19 cellular contexts compared by ENCODE assay signal in genomic region chr10:127405221-127405620, GRCh38.
DNase-seq lines count a peak whose midpoint lies in the region; TF ChIP-seq lines count a peak whose summit lies in the region.
"Had no signal": no experiment of that assay in that cellular context is flagged by ENCODE, and none has a peak within 500 bp of the region (broad histone marks: within the 10 kb centered on the region; RNA-seq: fewer than 3 reads in every experiment).

No MANE protein-coding gene starts in this region.

- H3K79me2 ChIP-seq in hepatocyte: no peaks in the 10 kb centered on the region

- H3K4me3 ChIP-seq in fibroblast of pulmonary artery (replicated peaks; ENCODE audit: low read depth, low read length) (no peak overlapping the region), MG63 (no peak overlapping the region), hepatocyte (no peak overlapping the region)
- H3K4me3 ChIP-seq: cardiac muscle cell, testis had no signal

- no peak overlapping the region for H3K27ac ChIP-seq in hepatocyte
- H3K27ac ChIP-seq: cardiac muscle cell, neutrophil, testis had no signal

- H3K4me1 ChIP-seq in hepatocyte (ENCODE audit: insufficient read depth): peaks cover 6% of the 10 kb centered on the region

- no peaks in the 10 kb centered on the region for H3K9me3 ChIP-seq in MG63
- H3K9me3 ChIP-seq in hepatocyte (ENCODE audit: low read depth): no peaks in the 10 kb centered on the region
- H3K9me3 ChIP-seq: neutrophil, testis had no signal

- peak; percentile 67 for DNase-seq in EL
- DNase-seq in amniotic epithelial cell (ENCODE audit: low read depth): peak; percentile 58
- peak; percentile 63 for DNase-seq in fibroblast of pulmonary artery (ENCODE audit: low read depth)
- DNase-seq in renal cortical epithelial cell (ENCODE audit: low read depth): peak; percentile 45
- DNase-seq in MG63: no peak
- no peak for DNase-seq in NCI-H82 treated with DMSO at 0.1 percent for 48 hours (lab: John Stamatoyannopoulos, UW; ENCODE audit: unreplicated experiment)
- DNase-seq in activated CD4-positive, alpha-beta T cell treated with anti-CD3 and anti-CD28 coated beads for 48 hours: no peak
- no peak for DNase-seq in hepatocyte (ENCODE audit: low spot score)
- DNase-seq: activated CD4-positive, alpha-beta T cell treated with anti-CD3 and anti-CD28 coated beads, Interleukin-2, amount 10 ng/mL, durations not matched to agents 7 days and 5 days; activated naive CD4-positive, alpha-beta T cell treated with anti-CD3 and anti-CD28 coated beads, Interleukin-2, amount 50 U/mL, for 16 hours; C1 segment of cervical spinal cord; effector memory CD8-positive, alpha-beta T cell; islet precursor cell; NCI-H1930; NCI-H69; stimulated activated CD4-positive, alpha-beta T cell treated with anti-CD3 and anti-CD28 coated beads, Interleukin-4, amount 100 ng/mL, for 1 hour had no signal

- H2AFZ ChIP-seq in hepatocyte: no peak overlapping the region

- no peaks in the 10 kb centered on the region for H4K20me1 ChIP-seq in hepatocyte (ENCODE audit: insufficient read depth, poor library complexity, severe bottlenecking)

- H3K4me2 ChIP-seq in hepatocyte: no peak overlapping the region

- H3K27me3 ChIP-seq in MG63: no peaks in the 10 kb centered on the region
- H3K27me3 ChIP-seq in hepatocyte: no peaks in the 10 kb centered on the region
- H3K27me3 ChIP-seq: cardiac muscle cell, neutrophil, testis had no signal

- 91% methylated on average over 4 of the region's 4 CpGs for WGBS in hepatocyte (ENCODE audit: low lambda C conversion rate, missing lambda C conversion rate)

- H3K36me3 ChIP-seq in MG63: peaks cover 4% of the 10 kb centered on the region; the same call in 1 of the 2 replicates
- H3K36me3 ChIP-seq in hepatocyte (replicated peaks; ENCODE audit: insufficient read depth, low read depth): no peaks in the 10 kb centered on the region
- H3K36me3 ChIP-seq: cardiac muscle cell, neutrophil had no signal

- TF ChIP-seq CTCF in fibroblast of pulmonary artery (IDR thresholded peaks at IDR 0.05; ENCODE audit: low read length, missing control alignments) (no peak), hepatocyte (IDR thresholded peaks at IDR 0.05; ENCODE audit: poor library complexity) (no peak)

- no peaks in the 10 kb centered on the region for H3K9me2 ChIP-seq in hepatocyte (replicated peaks; ENCODE audit: insufficient read depth)

Comparison
In these comparisons a context has a peak if more than half of its experiments do, and no peak if none do; other contexts are left out.
1. DNase-seq: peak in EL (single experiment), amniotic epithelial cell (single experiment), fibroblast of pulmonary artery (single experiment) and renal cortical epithelial cell (single experiment); none in MG63 (single experiment), NCI-H82 treated with DMSO at 0.1 percent for 48 hours (single experiment), activated CD4-positive, alpha-beta T cell treated with anti-CD3 and anti-CD28 coated beads for 48 hours (single experiment) and hepatocyte (single experiment).